In the genomic region with DNA sequence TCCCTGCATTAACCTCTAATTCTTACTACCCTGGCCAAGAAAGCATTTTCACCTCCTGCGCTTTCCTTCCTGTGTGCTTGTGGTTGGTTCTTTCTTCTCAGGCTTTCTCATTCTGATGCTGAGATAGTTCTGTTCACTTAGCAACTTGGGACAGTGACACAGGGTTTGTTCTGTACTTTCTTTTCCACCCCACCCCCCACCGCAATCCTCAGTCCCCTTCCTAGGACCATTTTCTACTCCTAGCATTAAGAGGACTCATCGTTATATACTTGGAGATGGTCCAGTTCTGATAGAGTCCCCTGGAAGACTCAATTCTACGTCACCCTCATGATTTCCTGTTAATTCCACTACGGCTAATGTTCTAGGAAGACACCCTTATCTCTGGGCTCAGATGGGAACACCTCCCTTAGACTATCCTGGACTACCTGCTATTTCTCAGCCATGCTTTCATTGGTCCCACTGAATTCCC, we compare ENCODE assay signal across 7 cellular contexts. TPM values are rescaled to one million over a fixed set of nuclear protein-coding genes. Genes with fewer than 3 reads are reported as not detected.
A peak's percentile ranks its signal among the peaks of the same experiment; 100 is the strongest.
DNase-seq lines count a peak whose midpoint lies in the region; ATAC-seq and TF ChIP-seq lines count a peak whose summit lies in the region.
"Not testable (repeated sequence)": the region's sequence is repeated elsewhere in the genome, so short reads cannot be mapped to it uniquely, and the experiment has no call there.

No MANE protein-coding gene starts in this region.

- H3K36me3 Mint-ChIP-seq in activated B cell treated with CpG ODN at 0.5 μM for 24 hours (ENCODE audit: low read depth); naive B cell: not testable (repeated sequence)

- peaks cover 48% of the 10 kb centered on the region for H3K4me1 Mint-ChIP-seq in activated B cell treated with CpG ODN at 0.5 μM for 24 hours
- peaks cover 24 to 45% (median 43%) of the 10 kb centered on the region in 3 donors for H3K4me1 Mint-ChIP-seq in naive B cell

- H3K4me3 Mint-ChIP-seq in activated B cell treated with CpG ODN at 0.5 μM for 24 hours = not testable (repeated sequence)
- peak overlapping the region in 1 of 8 donors; percentile 63 for H3K4me3 Mint-ChIP-seq in naive B cell

- CTCF ChIA-PET in activated B cell treated with CpG ODN at 0.5 μM for 24 hours (lab: Charles Lee) = not testable (repeated sequence)

- not testable (repeated sequence) for H3K27me3 Mint-ChIP-seq in activated B cell treated with CpG ODN at 0.5 μM for 24 hours, naive B cell

- not testable (repeated sequence) for TF ChIP-seq CTCF in activated B cell treated with CpG ODN at 0.5 μM for 24 hours (IDR thresholded peaks at IDR 0.05)

- not testable (repeated sequence) for DNase-seq in activated B cell treated with CpG ODN at 0.5 μM for 24 hours
- DNase-seq in activated effector memory CD4-positive, alpha-beta T cell treated with Interleukin-2 at 50 U/mL for 16 hours = peak; percentile 22
- DNase-seq in naive B cell = peak; percentile 50

- H3K27ac Mint-ChIP-seq in activated B cell treated with CpG ODN at 0.5 μM for 24 hours (peak overlapping the region; percentile 37), naive B cell (peak overlapping the region in 1 of 6 donors; percentile 3)

- intact Hi-C loops in activated B cell treated with CpG ODN at 0.5 μM for 24 hours (cut with micrococcal nuclease) = not testable (repeated sequence)

- ATAC-seq in GM18517 (IDR thresholded peaks at IDR 0.05; ENCODE audit: unreplicated experiment) (peak; percentile 70), GM21367 (IDR thresholded peaks at IDR 0.05; ENCODE audit: unreplicated experiment) (peak; percentile 49), HG02884 (IDR thresholded peaks at IDR 0.05; ENCODE audit: unreplicated experiment) (peak; percentile 52), HG03520 (IDR thresholded peaks at IDR 0.05; ENCODE audit: unreplicated experiment) (peak; percentile 38), naive B cell (ENCODE audit: low read depth in 2 of 2) (peak in 1 of 2 donors; percentile 48)
- not testable (repeated sequence) for ATAC-seq in activated B cell treated with CpG ODN at 0.5 μM for 24 hours (ENCODE audit: low read depth)

- POLR2A ChIA-PET in activated B cell treated with CpG ODN at 0.5 μM for 24 hours (lab: Charles Lee) = not testable (repeated sequence)

- H3K9me3 Mint-ChIP-seq in activated B cell treated with CpG ODN at 0.5 μM for 24 hours, naive B cell: not testable (repeated sequence)

RNA-seq across cellular contexts. Expression of a gene that starts 7.5 kb away (rescaled TPM):
- total RNA-seq in activated B cell treated with CpG ODN at 0.5 μM for 24 hours = 0.24 and 0.47 TPM in 2 replicates
- 1 to 10 TPM in 4 of 6 donors, under 1 TPM in 2; 0.33 to 3.1 (median 1.3) TPM for polyA plus RNA-seq in naive B cell (ENCODE audit: low read depth in 6 of 6)

RNA-seq across cellular contexts. Expression of a gene that starts 17.8 kb away (rescaled TPM):
- 4.0 and 4.5 TPM in 2 replicates for total RNA-seq in activated B cell treated with CpG ODN at 0.5 μM for 24 hours
- polyA plus RNA-seq in naive B cell (ENCODE audit: low read depth in 6 of 6) = under 1 TPM in 2 of 6 donors, not detected in 4; 0.12 to 0.13 TPM

RNA-seq across cellular contexts. Expression of a gene that starts 36.9 kb away (rescaled TPM):
- total RNA-seq in activated B cell treated with CpG ODN at 0.5 μM for 24 hours = 6.2 and 8.6 TPM in 2 replicates
- polyA plus RNA-seq in naive B cell (ENCODE audit: low read depth in 6 of 6) = 1 to 10 TPM in 4 of 6 donors, under 1 TPM in 2; 0.23 to 5.0 (median 1.4) TPM
